In genomic region chr7:43586251-43586900, GRCh38 we compare ENCODE assay signal across 9 cellular contexts. TPM values are rescaled to one million over a fixed set of nuclear protein-coding genes. Genes with fewer than 3 reads are reported as not detected.
DNase-seq lines count a peak whose midpoint lies in the region; ATAC-seq and TF ChIP-seq lines count a peak whose summit lies in the region.
"Had no signal": no experiment of that assay in that cellular context is flagged by ENCODE, and none has a peak within 500 bp of the region (broad histone marks: within the 10 kb centered on the region; RNA-seq: fewer than 3 reads in every experiment).

No MANE protein-coding gene starts in this region.

- H3K4me1 ChIP-seq in duodenal mucosa (ENCODE audit: control insufficient read depth in 1 of 2, insufficient read depth in 2 of 2, low read length in 2 of 2) = peaks cover 24 to 33% of the 10 kb centered on the region in 2 donors

- H3K27ac ChIP-seq in RWPE1 (no peak overlapping the region), duodenal mucosa (ENCODE audit: low read depth, low read length) (no peak overlapping the region)
- H3K27ac ChIP-seq: 22Rv1 had no signal

- peak overlapping the region; percentile 99 for H3K4me3 Mint-ChIP-seq in activated CD4-positive, alpha-beta T cell treated with anti-CD3 and anti-CD28 coated beads for 36 hours
- peak overlapping the region; percentile 61 to 63 for H3K4me3 Mint-ChIP-seq in stimulated activated naive B cell treated with anti-CD40 and anti-IgM and Interleukin-4, amounts not matched to agents 10 μg/mL and 1 μg/mL and 100 μg/mL, for 72 hours

- no peak for DNase-seq in activated CD4-positive, alpha-beta T cell treated with anti-CD3 and anti-CD28 coated beads for 36 hours
- DNase-seq in activated CD4-positive, alpha-beta T cell treated with anti-CD3 and anti-CD28 coated beads for 4 hours = no peak
- DNase-seq in RWPE1 (ENCODE audit: low spot score) = peak; percentile 79
- DNase-seq in stimulated activated naive B cell treated with anti-CD40 and anti-IgM and Interleukin-4, amounts not matched to agents 10 μg/mL and 1 μg/mL and 100 μg/mL, for 72 hours = no peak
- no peak for DNase-seq in left colon
- DNase-seq in SHP77 treated with DMSO at 0.1 percent for 48 hours (lab: John Stamatoyannopoulos, UW) = no peak

- H3K27me3 ChIP-seq in duodenal mucosa (ENCODE audit: control insufficient read depth in 1 of 2, insufficient read depth in 2 of 2, low read length in 2 of 2) = peaks cover 0 to 6% of the 10 kb centered on the region in 2 donors

- peaks cover 58% of the 10 kb centered on the region for H3K4me1 Mint-ChIP-seq in activated CD4-positive, alpha-beta T cell treated with anti-CD3 and anti-CD28 coated beads for 36 hours
- peaks cover 38 to 72% of the 10 kb centered on the region in 2 donors for H3K4me1 Mint-ChIP-seq in stimulated activated naive B cell treated with anti-CD40 and anti-IgM and Interleukin-4, amounts not matched to agents 10 μg/mL and 1 μg/mL and 100 μg/mL, for 72 hours

- H3K9ac ChIP-seq in duodenal mucosa (ENCODE audit: low read depth in 1 of 2, low read length in 2 of 2) = peak overlapping the region in 1 of 2 donors; percentile 18

- peak overlapping the region; percentile 97 for H3K27ac Mint-ChIP-seq in activated CD4-positive, alpha-beta T cell treated with anti-CD3 and anti-CD28 coated beads for 36 hours
- H3K27ac Mint-ChIP-seq in stimulated activated naive B cell treated with anti-CD40 and anti-IgM and Interleukin-4, amounts not matched to agents 10 μg/mL and 1 μg/mL and 100 μg/mL, for 72 hours = peak overlapping the region; percentile 81

- peak; percentile 7 for ATAC-seq in activated CD4-positive, alpha-beta T cell treated with anti-CD3 and anti-CD28 coated beads for 36 hours
- ATAC-seq in stimulated activated naive B cell treated with anti-CD40 and anti-IgM and Interleukin-4, amounts not matched to agents 10 μg/mL and 1 μg/mL and 100 μg/mL, for 72 hours (replicated peaks) = no peak
- ATAC-seq in left colon (no peak), GM21515 (IDR thresholded peaks at IDR 0.05; ENCODE audit: unreplicated experiment) (no peak)

- H3K27me3 Mint-ChIP-seq in activated CD4-positive, alpha-beta T cell treated with anti-CD3 and anti-CD28 coated beads for 36 hours = peaks cover 4% of the 10 kb centered on the region
- peaks cover 0 to 6% of the 10 kb centered on the region in 2 donors for H3K27me3 Mint-ChIP-seq in stimulated activated naive B cell treated with anti-CD40 and anti-IgM and Interleukin-4, amounts not matched to agents 10 μg/mL and 1 μg/mL and 100 μg/mL, for 72 hours

- POLR2A ChIA-PET in activated CD4-positive, alpha-beta T cell treated with anti-CD3 and anti-CD28 coated beads for 36 hours (lab: Charles Lee) = interaction anchor here (0.7 to 6.4 kb wide), 5 partner anchors 17 to 63 kb away, joined by 3 to 66 read pairs (median 5); no protein-coding TSS in a partner anchor
- POLR2A ChIA-PET in RWPE1 (lab: Yijun Ruan, JAX; ENCODE audit: low non-redundant PET) = no interaction called here

- no peaks in the 10 kb centered on the region for H3K9me3 ChIP-seq in duodenal mucosa (ENCODE audit: control insufficient read depth in 1 of 2, low read length in 2 of 2)

- intact Hi-C loops in activated CD4-positive, alpha-beta T cell treated with anti-CD3 and anti-CD28 coated beads for 36 hours (cut with DNase I, micrococcal nuclease) = loop anchor here (1.0 kb wide), 2 partner anchors 36 to 62 kb away; no protein-coding TSS in a partner anchor
- intact Hi-C loops in left colon (cut with DNase I, micrococcal nuclease) = no loop called here

- H3K9me3 Mint-ChIP-seq in activated CD4-positive, alpha-beta T cell treated with anti-CD3 and anti-CD28 coated beads for 36 hours (ENCODE audit: low read depth) = no peaks in the 10 kb centered on the region
- no peaks in the 10 kb centered on the region for H3K9me3 Mint-ChIP-seq in stimulated activated naive B cell treated with anti-CD40 and anti-IgM and Interleukin-4, amounts not matched to agents 10 μg/mL and 1 μg/mL and 100 μg/mL, for 72 hours

- H3K36me3 Mint-ChIP-seq in activated CD4-positive, alpha-beta T cell treated with anti-CD3 and anti-CD28 coated beads for 36 hours (ENCODE audit: low read depth) = peaks cover 25% of the 10 kb centered on the region
- H3K36me3 Mint-ChIP-seq in stimulated activated naive B cell treated with anti-CD40 and anti-IgM and Interleukin-4, amounts not matched to agents 10 μg/mL and 1 μg/mL and 100 μg/mL, for 72 hours = peaks cover 0 to 1% of the 10 kb centered on the region in 2 donors

- peak overlapping the region; percentile 8 to 10 for H3K4me3 ChIP-seq in duodenal mucosa (ENCODE audit: low read depth in 1 of 2, low read length in 2 of 2)

- no peaks in the 10 kb centered on the region for H3K36me3 ChIP-seq in duodenal mucosa (ENCODE audit: control insufficient read depth in 1 of 2, insufficient read depth in 2 of 2, low read length in 2 of 2)

- CTCF ChIA-PET in activated CD4-positive, alpha-beta T cell treated with anti-CD3 and anti-CD28 coated beads for 36 hours (lab: Charles Lee) = interaction anchor here (0.5 to 13.3 kb wide), 8 partner anchors 14 to 114 kb away, joined by 3 to 381 read pairs (median 4); no protein-coding TSS in a partner anchor
- CTCF ChIA-PET in RWPE1 (lab: Yijun Ruan, JAX) = interaction anchor here (1.1 to 1.4 kb wide), 2 partner anchors 20 to 253 kb away, joined by 3 read pairs; no protein-coding TSS in a partner anchor

- no peak for TF ChIP-seq CTCF in RWPE1 (conservative IDR thresholded peaks at IDR 0.05; ENCODE audit: low read depth)

RNA-seq across cellular contexts. Expression of gene STK17A, which starts 3.5 kb away (rescaled TPM):
- 10 to 100 TPM; 43.2 to 50.9 TPM for total RNA-seq in activated CD4-positive, alpha-beta T cell treated with anti-CD3 and anti-CD28 coated beads for 36 hours
- total RNA-seq in left colon = 10 to 100 TPM; 16.7 to 28.1 TPM

Comparison
In these comparisons a context has a peak if more than half of its experiments do, and no peak if none do; other contexts are left out.
1. intact Hi-C loops: an anchor here in activated CD4-positive, alpha-beta T cell treated with anti-CD3 and anti-CD28 coated beads for 36 hours (1.0 kb wide); none called in left colon.